Comparison of ENCODE assay signal across 13 cellular contexts in genomic region chr15:74179983-74180688, GRCh38. TPM values are rescaled to one million over a fixed set of nuclear protein-coding genes. Genes with fewer than 3 reads are reported as not detected.
A peak's percentile ranks its signal among the peaks of the same experiment; 100 is the strongest.
DNase-seq lines count a peak whose midpoint lies in the region; ATAC-seq and TF ChIP-seq lines count a peak whose summit lies in the region.
"Had no signal": no experiment of that assay in that cellular context is flagged by ENCODE, and none has a peak within 500 bp of the region (broad histone marks: within the 10 kb centered on the region; RNA-seq: fewer than 3 reads in every experiment).

No MANE protein-coding gene starts in this region.

- H3K36me3 Mint-ChIP-seq in osteocyte (ENCODE audit: unreplicated experiment): peaks cover 8% of the 10 kb centered on the region
- H3K36me3 Mint-ChIP-seq in activated CD8-positive, alpha-beta T cell treated with anti-CD3 and anti-CD28 coated beads for 36 hours (ENCODE audit: low read depth): no peaks in the 10 kb centered on the region
- H3K36me3 Mint-ChIP-seq: activated naive CD4-positive, alpha-beta T cell treated with anti-CD3 and anti-CD28 coated beads, Interleukin-2, amount 50 U/mL, for 24 hours had no signal

- peak overlapping the region; percentile 55 for H3K9ac ChIP-seq in SK-N-SH

- no peaks in the 10 kb centered on the region for H3K9me2 ChIP-seq in SK-N-SH

- intact Hi-C loops in activated CD8-positive, alpha-beta T cell treated with anti-CD3 and anti-CD28 coated beads for 36 hours (cut with micrococcal nuclease): no loop called here

- no peaks in the 10 kb centered on the region for H3K79me2 ChIP-seq in SK-N-SH (ENCODE audit: insufficient read depth)

- H3K36me3 ChIP-seq in SK-N-SH (replicated peaks in 1 of 2; ENCODE audit: control insufficient read depth in 1 of 2, insufficient read depth in 2 of 2, low read length in 1 of 2): peaks cover 4 to 13% of the 10 kb centered on the region in 2 experiments
- H3K36me3 ChIP-seq: ovary had no signal

- WGBS in SK-N-SH (ENCODE audit: low lambda C conversion rate): 90% methylated on average over 4 of the region's 13 CpGs

- POLR2A ChIA-PET in SK-N-SH (lab: Yijun Ruan, JAX): no interaction called here
- POLR2A ChIA-PET in activated CD8-positive, alpha-beta T cell treated with anti-CD3 and anti-CD28 coated beads for 36 hours (lab: Charles Lee): no interaction called here

- ATAC-seq in activated CD8-positive, alpha-beta T cell treated with anti-CD3 and anti-CD28 coated beads for 36 hours: no peak

- peaks cover 60% of the 10 kb centered on the region for H3K4me1 Mint-ChIP-seq in osteocyte (ENCODE audit: unreplicated experiment)
- H3K4me1 Mint-ChIP-seq in activated CD8-positive, alpha-beta T cell treated with anti-CD3 and anti-CD28 coated beads for 36 hours (ENCODE audit: low read depth): no peaks in the 10 kb centered on the region
- H3K4me1 Mint-ChIP-seq: activated naive CD4-positive, alpha-beta T cell treated with anti-CD3 and anti-CD28 coated beads, Interleukin-2, amount 50 U/mL, for 24 hours had no signal

- peak overlapping the region; percentile 54 for H3K4me2 ChIP-seq in SK-N-SH

- H3F3A ChIP-seq in SK-N-SH (replicated peaks; ENCODE audit: insufficient read depth): peaks cover 20% of the 10 kb centered on the region

- no peak for TF ChIP-seq RAD21 in SK-N-SH (IDR thresholded peaks at IDR 0.05; ENCODE audit: low read length)

- H3K4me3 ChIP-seq in SK-N-SH (ENCODE audit: low read depth in 2 of 2, low read length in 1 of 2) (no peak overlapping the region), fibroblast of villous mesenchyme (ENCODE audit: low read depth, low read length) (no peak overlapping the region)
- H3K4me3 ChIP-seq: ovary had no signal

- H2AFZ ChIP-seq in SK-N-SH (ENCODE audit: low read depth): no peak overlapping the region

- no peaks in the 10 kb centered on the region for H3K9me3 Mint-ChIP-seq in osteocyte (ENCODE audit: unreplicated experiment)
- no peaks in the 10 kb centered on the region for H3K9me3 Mint-ChIP-seq in activated CD8-positive, alpha-beta T cell treated with anti-CD3 and anti-CD28 coated beads for 36 hours
- H3K9me3 Mint-ChIP-seq: activated naive CD4-positive, alpha-beta T cell treated with anti-CD3 and anti-CD28 coated beads, Interleukin-2, amount 50 U/mL, for 24 hours had no signal

- TF ChIP-seq EP300 in SK-N-SH (IDR thresholded peaks at IDR 0.05; ENCODE audit: borderline replicate concordance in 1 of 2, low read depth in 1 of 2, low read length in 1 of 2): no peak

- H4K20me1 ChIP-seq in SK-N-SH (ENCODE audit: insufficient read depth): no peaks in the 10 kb centered on the region

- H3K27ac Mint-ChIP-seq in osteocyte (ENCODE audit: unreplicated experiment): peak overlapping the region; percentile 95
- H3K27ac Mint-ChIP-seq in activated CD8-positive, alpha-beta T cell treated with anti-CD3 and anti-CD28 coated beads for 36 hours: no peak overlapping the region
- H3K27ac Mint-ChIP-seq: activated naive CD4-positive, alpha-beta T cell treated with anti-CD3 and anti-CD28 coated beads, Interleukin-2, amount 50 U/mL, for 24 hours had no signal

- no peaks in the 10 kb centered on the region for H3K27me3 ChIP-seq in SK-N-SH (ENCODE audit: insufficient read depth)
- H3K27me3 ChIP-seq: ovary had no signal

- H3K27me3 Mint-ChIP-seq in osteocyte (ENCODE audit: unreplicated experiment): no peaks in the 10 kb centered on the region
- no peaks in the 10 kb centered on the region for H3K27me3 Mint-ChIP-seq in activated CD8-positive, alpha-beta T cell treated with anti-CD3 and anti-CD28 coated beads for 36 hours
- H3K27me3 Mint-ChIP-seq: activated naive CD4-positive, alpha-beta T cell treated with anti-CD3 and anti-CD28 coated beads, Interleukin-2, amount 50 U/mL, for 24 hours had no signal

- peak overlapping the region; percentile 83 to 86 for H3K27ac ChIP-seq in SK-N-SH (ENCODE audit: low read depth in 2 of 2, low read length in 1 of 2)
- H3K27ac ChIP-seq: VCaP had no signal

- DNase-seq in EH (ENCODE audit: low read depth): peak; percentile 76
- peak; percentile 31 for DNase-seq in SK-N-SH
- DNase-seq in fibroblast of villous mesenchyme (ENCODE audit: low read depth): peak; percentile 56
- DNase-seq in osteocyte (ENCODE audit: extremely low spot score, unreplicated experiment): no peak
- DNase-seq in SK-N-DZ (ENCODE audit: low spot score): no peak
- no peak for DNase-seq in activated CD8-positive, alpha-beta T cell treated with anti-CD3 and anti-CD28 coated beads for 36 hours
- no peak for DNase-seq in H4 (ENCODE audit: low spot score)
- no peak for DNase-seq in NCI-H345 (lab: John Stamatoyannopoulos, UW)
- DNase-seq: Caco-2 had no signal

- H3K4me3 Mint-ChIP-seq in osteocyte (ENCODE audit: unreplicated experiment): peak overlapping the region; percentile 72
- no peak overlapping the region for H3K4me3 Mint-ChIP-seq in activated CD8-positive, alpha-beta T cell treated with anti-CD3 and anti-CD28 coated beads for 36 hours
- H3K4me3 Mint-ChIP-seq: activated naive CD4-positive, alpha-beta T cell treated with anti-CD3 and anti-CD28 coated beads, Interleukin-2, amount 50 U/mL, for 24 hours had no signal

- CTCF ChIA-PET in SK-N-SH (lab: Yijun Ruan, JAX): interaction anchor here (1.2 to 1.8 kb wide), 3 partner anchors 14 to 127 kb away, joined by 3 to 5 read pairs (median 4); partner anchors contain the start of gene STRA6
- CTCF ChIA-PET in activated CD8-positive, alpha-beta T cell treated with anti-CD3 and anti-CD28 coated beads for 36 hours (lab: Charles Lee): no interaction called here

- H3K9me3 ChIP-seq in SK-N-SH: no peaks in the 10 kb centered on the region
- H3K9me3 ChIP-seq: Caco-2, ovary had no signal

- TF ChIP-seq CTCF in SK-N-SH (IDR thresholded peaks at IDR 0.05) (no peak), fibroblast of villous mesenchyme (IDR thresholded peaks at IDR 0.05; ENCODE audit: insufficient read depth, low read depth, low read length) (no peak), osteocyte (IDR thresholded peaks at IDR 0.05) (peak; percentile 29)
- no peak for TF ChIP-seq CTCF in activated CD8-positive, alpha-beta T cell treated with anti-CD3 and anti-CD28 coated beads for 36 hours (IDR thresholded peaks at IDR 0.05)

- H3K4me1 ChIP-seq in SK-N-SH (ENCODE audit: control insufficient read depth in 1 of 2, insufficient read depth in 2 of 2, low read depth in 1 of 2, low read length in 1 of 2): peaks cover 41 to 59% of the 10 kb centered on the region in 2 experiments; a peak in 3 of 4 replicates
- H3K4me1 ChIP-seq: Caco-2 had no signal

TF ChIP-seq in SK-N-SH, 30 proteins besides CTCF, POLR2A, EP300 and RAD21:
- no peak for TF ChIP-seq RCOR1 (IDR thresholded peaks at IDR 0.05; ENCODE audit: low read length)
- no peak for TF ChIP-seq CHD2 (IDR thresholded peaks at IDR 0.05; ENCODE audit: low read length, partially characterized antibody)
- no peak for TF ChIP-seq TEAD4 (IDR thresholded peaks at IDR 0.05; ENCODE audit: borderline replicate concordance, insufficient read depth)
- TF ChIP-seq POLR2AphosphoS5 (IDR thresholded peaks at IDR 0.05; ENCODE audit: low read depth, low read length): no peak
- no peak for TF ChIP-seq RXRA (IDR thresholded peaks at IDR 0.05; ENCODE audit: borderline replicate concordance, low read depth)

RNA-seq across cellular contexts. Expression of gene ISLR, which starts 6.6 kb away (rescaled TPM):
- 3.4 and 7.3 TPM in 2 replicates for polyA plus RNA-seq in SK-N-SH (2012; rRNA removed)
- 1.9 and 3.0 TPM in 2 replicates for polyA plus RNA-seq in SK-N-SH (2012; cell fraction: cytosol; rRNA removed)
- 1.7 and 1.9 TPM in 2 replicates for polyA plus RNA-seq in SK-N-SH (2012; cell fraction: nucleus; rRNA removed)
- total RNA-seq in fibroblast of villous mesenchyme (73.8 and 83.4 TPM in 2 replicates), osteocyte (108 and 110 TPM in 2 replicates)
- 26.1 and 30.4 TPM in 2 replicates for polyA plus RNA-seq in SK-N-DZ (2014; cell fraction: cytosol; rRNA removed)
- 7.6 and 15.2 TPM in 2 replicates for polyA plus RNA-seq in SK-N-DZ (2014; cell fraction: nucleus; rRNA removed)
- not detected for total RNA-seq in activated CD8-positive, alpha-beta T cell treated with anti-CD3 and anti-CD28 coated beads for 36 hours
- total RNA-seq in H4 (2014; rRNA removed; shearing (Covaris generic)): 0.06 TPM in 1 of 2 replicates, not detected in the other
- total RNA-seq: Caco-2 had no signal

RNA-seq across cellular contexts. Expression of gene STRA6, which starts 22.5 kb away (rescaled TPM):
- polyA plus RNA-seq in SK-N-SH (2012; rRNA removed): 27.9 and 31.0 TPM in 2 replicates
- polyA plus RNA-seq in SK-N-SH (2012; cell fraction: cytosol; rRNA removed): 7.3 and 13.0 TPM in 2 replicates
- 140 and 152 TPM in 2 replicates for polyA plus RNA-seq in SK-N-SH (2012; cell fraction: nucleus; rRNA removed)
- total RNA-seq in fibroblast of villous mesenchyme: 52.7 and 64.4 TPM in 2 replicates
- 23.2 and 25.8 TPM in 2 replicates for total RNA-seq in osteocyte
- 27.5 and 44.1 TPM in 2 replicates for polyA plus RNA-seq in SK-N-DZ (2014; cell fraction: cytosol; rRNA removed)
- polyA plus RNA-seq in SK-N-DZ (2014; cell fraction: nucleus; rRNA removed): 148 and 152 TPM in 2 replicates
- under 1 TPM; 0.51 to 0.72 TPM for total RNA-seq in activated CD8-positive, alpha-beta T cell treated with anti-CD3 and anti-CD28 coated beads for 36 hours
- total RNA-seq in H4 (2014; rRNA removed; shearing (Covaris generic)): 12.9 and 16.8 TPM in 2 replicates

RNA-seq across cellular contexts. Expression of gene ISLR2, which starts 49.8 kb away (rescaled TPM):
- polyA plus RNA-seq in SK-N-SH (2012; rRNA removed): 0.56 and 0.58 TPM in 2 replicates
- 0.46 and 0.64 TPM in 2 replicates for polyA plus RNA-seq in SK-N-SH (2012; cell fraction: cytosol; rRNA removed)
- 0.45 and 1.1 TPM in 2 replicates for polyA plus RNA-seq in SK-N-SH (2012; cell fraction: nucleus; rRNA removed)
- total RNA-seq in fibroblast of villous mesenchyme: 0.32 TPM in 1 of 2 replicates, not detected in the other
- total RNA-seq in osteocyte: 6.1 TPM in 2 replicates
- polyA plus RNA-seq in SK-N-DZ (2014; cell fraction: cytosol; rRNA removed): 6.1 and 7.2 TPM in 2 replicates
- polyA plus RNA-seq in SK-N-DZ (2014; cell fraction: nucleus; rRNA removed): 7.4 and 7.8 TPM in 2 replicates
- not detected for total RNA-seq in activated CD8-positive, alpha-beta T cell treated with anti-CD3 and anti-CD28 coated beads for 36 hours
- not detected in 2 replicates for total RNA-seq in H4 (2014; rRNA removed; shearing (Covaris generic))
- total RNA-seq: Caco-2 had no signal

RNA-seq across cellular contexts. Expression of gene CCDC33, which starts 56.0 kb away (rescaled TPM):
- polyA plus RNA-seq in SK-N-SH (2012; rRNA removed): 3.3 and 4.0 TPM in 2 replicates
- 1.8 and 2.9 TPM in 2 replicates for polyA plus RNA-seq in SK-N-SH (2012; cell fraction: cytosol; rRNA removed)
- 3.9 and 4.0 TPM in 2 replicates for polyA plus RNA-seq in SK-N-SH (2012; cell fraction: nucleus; rRNA removed)
- 0.86 and 1.9 TPM in 2 replicates for total RNA-seq in fibroblast of villous mesenchyme
- total RNA-seq in osteocyte: not detected in 2 replicates
- polyA plus RNA-seq in SK-N-DZ (2014; cell fraction: cytosol; rRNA removed): 8.5 and 8.8 TPM in 2 replicates
- polyA plus RNA-seq in SK-N-DZ (2014; cell fraction: nucleus; rRNA removed): 6.5 and 7.8 TPM in 2 replicates
- total RNA-seq in activated CD8-positive, alpha-beta T cell treated with anti-CD3 and anti-CD28 coated beads for 36 hours: under 1 TPM; 0.16 to 0.38 TPM
- total RNA-seq in H4 (2014; rRNA removed; shearing (Covaris generic)): 2.0 and 2.8 TPM in 2 replicates
- total RNA-seq: Caco-2, glomerular endothelial cell had no signal

Comparison
In these comparisons a context has a peak if more than half of its experiments do, and no peak if none do; other contexts are left out.
1. DNase-seq: peak in EH (single experiment), SK-N-SH (single experiment) and fibroblast of villous mesenchyme (single experiment); none in osteocyte (single experiment), SK-N-DZ (single experiment), activated CD8-positive, alpha-beta T cell treated with anti-CD3 and anti-CD28 coated beads for 36 hours (single experiment), H4 (single experiment) and NCI-H345 (single experiment).
2. RNA of gene ISLR, which starts 6.6 kb away (total RNA-seq): 108 to 110 TPM in osteocyte and 73.8 to 83.4 TPM in fibroblast of villous mesenchyme; 0.06 TPM in H4 and not detected in activated CD8-positive, alpha-beta T cell treated with anti-CD3 and anti-CD28 coated beads for 36 hours; every median in the first group is over 10 times any median in the second.